8 cellular contexts compared by ENCODE assay signal in genomic region chr5:172361566-172362238, GRCh38.
DNase-seq lines count a peak whose midpoint lies in the region; ATAC-seq and TF ChIP-seq lines count a peak whose summit lies in the region.

No MANE protein-coding gene starts in this region.

- CTCF ChIA-PET in activated CD8-positive, alpha-beta T cell treated with anti-CD3 and anti-CD28 coated beads, Interleukin-2, amount 10 ng/mL, durations not matched to agents 7 days and 5 days (lab: Charles Lee): interaction anchor here (1.7 kb wide), 1 partner anchor 9 kb away, joined by 5 read pairs; no protein-coding TSS in a partner anchor

- no peaks in the 10 kb centered on the region for H3K9me3 Mint-ChIP-seq in activated CD8-positive, alpha-beta T cell treated with anti-CD3 and anti-CD28 coated beads, Interleukin-2, amount 10 ng/mL, durations not matched to agents 7 days and 5 days (ENCODE audit: insufficient read depth)

- H3K4me3 ChIP-seq in kidney epithelial cell (ENCODE audit: low read depth, low read length): no peak overlapping the region
- no peak overlapping the region for H3K4me3 ChIP-seq in uterus
- H3K4me3 ChIP-seq in mucosa of descending colon: no peak overlapping the region

- TF ChIP-seq CTCF in kidney epithelial cell (IDR thresholded peaks at IDR 0.05; ENCODE audit: insufficient read depth, low read length, poor library complexity, severe bottlenecking) (no peak), uterus (IDR thresholded peaks at IDR 0.05) (no peak), mucosa of descending colon (IDR thresholded peaks at IDR 0.05) (no peak)

- intact Hi-C loops in uterus (cut with DNase I; ENCODE audit: low total_unique reads) (no loop called here), mucosa of descending colon (cut with DNase I, micrococcal nuclease) (no loop called here)

- DNase-seq in AG20443 (ENCODE audit: low spot score) (peak; percentile 93), kidney epithelial cell (ENCODE audit: low read depth) (peak; percentile 82), uterus (no peak), mucosa of descending colon (no peak), activated gamma-delta T cell (lab: John Stamatoyannopoulos, UW) (no peak)
- DNase-seq in activated CD8-positive, alpha-beta T cell treated with anti-CD3 and anti-CD28 coated beads, Interleukin-2, amount 10 ng/mL, durations not matched to agents 7 days and 5 days: peak; percentile 25

- no peak overlapping the region for H3K27ac Mint-ChIP-seq in activated CD8-positive, alpha-beta T cell treated with anti-CD3 and anti-CD28 coated beads, Interleukin-2, amount 10 ng/mL, durations not matched to agents 7 days and 5 days

- H3K27me3 ChIP-seq in kidney epithelial cell (ENCODE audit: control insufficient read depth, insufficient read depth, low read length) (no peaks in the 10 kb centered on the region), uterus (no peaks in the 10 kb centered on the region)

- no peak overlapping the region for H3K27ac ChIP-seq in uterus

- H3K36me3 Mint-ChIP-seq in activated CD8-positive, alpha-beta T cell treated with anti-CD3 and anti-CD28 coated beads, Interleukin-2, amount 10 ng/mL, durations not matched to agents 7 days and 5 days (ENCODE audit: low read depth): no peaks in the 10 kb centered on the region

- POLR2A ChIA-PET in activated CD8-positive, alpha-beta T cell treated with anti-CD3 and anti-CD28 coated beads, Interleukin-2, amount 10 ng/mL, durations not matched to agents 7 days and 5 days (lab: Charles Lee): no interaction called here

- no peak for TF ChIP-seq POLR2A in uterus (IDR thresholded peaks at IDR 0.05)

- no peak overlapping the region for H3K4me3 Mint-ChIP-seq in activated CD8-positive, alpha-beta T cell treated with anti-CD3 and anti-CD28 coated beads, Interleukin-2, amount 10 ng/mL, durations not matched to agents 7 days and 5 days

- H3K27me3 Mint-ChIP-seq in activated CD8-positive, alpha-beta T cell treated with anti-CD3 and anti-CD28 coated beads, Interleukin-2, amount 10 ng/mL, durations not matched to agents 7 days and 5 days (ENCODE audit: low read depth): peaks cover 5% of the 10 kb centered on the region

- H3K36me3 ChIP-seq in kidney epithelial cell (ENCODE audit: control insufficient read depth, insufficient read depth, low read length): peaks cover 2% of the 10 kb centered on the region
- H3K36me3 ChIP-seq in uterus: no peaks in the 10 kb centered on the region
- no peaks in the 10 kb centered on the region for H3K36me3 ChIP-seq in mucosa of descending colon (ENCODE audit: low read depth)

- H3K4me1 ChIP-seq in uterus (no peaks in the 10 kb centered on the region), mucosa of descending colon (ENCODE audit: low read depth) (no peaks in the 10 kb centered on the region)

- ATAC-seq in HG02588 (IDR thresholded peaks at IDR 0.05; ENCODE audit: unreplicated experiment): peak; percentile 49
- ATAC-seq in activated CD8-positive, alpha-beta T cell treated with anti-CD3 and anti-CD28 coated beads, Interleukin-2, amount 10 ng/mL, durations not matched to agents 7 days and 5 days: no peak
- no peak for ATAC-seq in HG02840 (IDR thresholded peaks at IDR 0.05; ENCODE audit: low FRiP score, unreplicated experiment)
- no peak for ATAC-seq in mucosa of descending colon

- peaks cover 20% of the 10 kb centered on the region for H3K4me1 Mint-ChIP-seq in activated CD8-positive, alpha-beta T cell treated with anti-CD3 and anti-CD28 coated beads, Interleukin-2, amount 10 ng/mL, durations not matched to agents 7 days and 5 days (ENCODE audit: low read depth)

- H3K9me3 ChIP-seq in uterus: no peaks in the 10 kb centered on the region
- no peaks in the 10 kb centered on the region for H3K9me3 ChIP-seq in mucosa of descending colon

Comparison
In these comparisons a context has a peak if more than half of its experiments do, and no peak if none do; other contexts are left out.
1. DNase-seq: peak in AG20443 (single experiment), activated CD8-positive, alpha-beta T cell treated with anti-CD3 and anti-CD28 coated beads, Interleukin-2, amount 10 ng/mL, durations not matched to agents 7 days and 5 days (single experiment) and kidney epithelial cell (single experiment); none in uterus (0 of 2), mucosa of descending colon (0 of 3) and activated gamma-delta T cell (single experiment).